In the genomic region with DNA sequence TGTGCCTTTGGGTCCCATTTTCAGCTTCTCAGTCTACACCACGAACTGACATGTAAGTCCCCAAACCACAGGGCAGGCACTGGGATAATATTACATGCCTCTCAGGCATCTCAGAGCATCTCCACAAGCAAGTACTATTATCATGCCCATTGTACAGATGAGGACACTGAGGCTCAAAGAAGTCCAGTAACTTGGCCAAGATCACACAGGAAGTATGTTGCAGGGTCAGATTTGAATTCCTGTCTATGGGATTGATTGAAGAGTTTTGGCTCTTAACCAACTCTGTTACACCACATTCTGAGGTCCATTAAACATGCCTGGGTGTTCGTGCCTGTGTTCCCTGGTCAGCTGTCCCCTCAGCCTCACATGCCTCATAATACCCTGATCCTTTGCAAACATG, we compare ENCODE assay signal across 21 cellular contexts.
"Had no signal": no experiment of that assay in that cellular context is flagged by ENCODE, and none has a peak within 500 bp of the region (broad histone marks: within the 10 kb centered on the region; RNA-seq: fewer than 3 reads in every experiment).

No MANE protein-coding gene starts in this region.

- H3K36me3 Mint-ChIP-seq: type B pancreatic cell had no signal

- H3K4me1 ChIP-seq: foreskin keratinocyte had no signal

- DNase-seq: activated B cell treated with CpG ODN at 0.5 μM for 24 hours; activated CD4-positive, alpha-beta T cell treated with anti-CD3 and anti-CD28 coated beads for 4 hours; activated CD4-positive, alpha-beta T cell treated with anti-CD3 and anti-CD28 coated beads, Interleukin-2, amount 50 U/mL, for 48 hours; activated naive CD4-positive, alpha-beta T cell treated with anti-CD3 and anti-CD28 coated beads for 36 hours; activated naive CD8-positive, alpha-beta T cell treated with anti-CD3 and anti-CD28 coated beads, Interleukin-2, amount 10 ng/mL, durations not matched to agents 7 days and 5 days; activated T-cell treated with anti-CD3 and anti-CD28 coated beads, Interleukin-2, amount 50 U/mL, for 48 hours; cortex of kidney; foreskin keratinocyte; glutamatergic neuron; immature natural killer cell; kidney glomerular epithelial cell; left ventricle myocardium inferior; midbrain; stimulated activated CD4-positive, alpha-beta T cell treated with anti-CD3 and anti-CD28 coated beads, Interleukin-1b, Interleukin-23, amount 100 ng/mL, for 48 hours; stimulated activated naive CD8-positive, alpha-beta T cell treated with anti-CD3 and anti-CD28 coated beads, Interleukin-15, amount 100 ng/mL, for 72 hours; T1000 had no signal

- H3K27me3 Mint-ChIP-seq: activated B cell treated with CpG ODN at 0.5 μM for 24 hours; activated naive CD8-positive, alpha-beta T cell treated with anti-CD3 and anti-CD28 coated beads, Interleukin-2, amount 10 ng/mL, durations not matched to agents 7 days and 5 days; stimulated activated naive CD8-positive, alpha-beta T cell treated with anti-CD3 and anti-CD28 coated beads, Interleukin-15, amount 100 ng/mL, for 72 hours had no signal

- H3K36me3 ChIP-seq: cardiac muscle cell, left ventricle myocardium inferior, SJSA1 had no signal

- H3K4me1 Mint-ChIP-seq: immature natural killer cell had no signal

- H3K9me3 ChIP-seq: left ventricle myocardium inferior, SJSA1 had no signal

- H3K27ac Mint-ChIP-seq: activated B cell treated with CpG ODN at 0.5 μM for 24 hours; activated naive CD4-positive, alpha-beta T cell treated with anti-CD3 and anti-CD28 coated beads for 36 hours; immature natural killer cell; T-helper 1 cell treated with Interleukin-12 subunit alpha and Interleukin-12 subunit beta and Interleukin-4 antibody, amounts not matched to agents 30 μg/mL and 1 μg/mL, for 36 hours; type B pancreatic cell had no signal

- ATAC-seq: foreskin keratinocyte; stimulated activated naive CD8-positive, alpha-beta T cell treated with anti-CD3 and anti-CD28 coated beads, Interleukin-15, amount 100 ng/mL, for 72 hours had no signal

- H3K4me3 ChIP-seq: cardiac muscle cell, hepatocyte, left ventricle myocardium inferior, SJSA1 had no signal

- H3K27ac ChIP-seq: cardiac muscle cell, foreskin keratinocyte, hepatocyte, SJSA1 had no signal

- H3K27me3 ChIP-seq: cardiac muscle cell, foreskin keratinocyte, hepatocyte, SJSA1 had no signal

- H3K4me3 Mint-ChIP-seq: activated B cell treated with CpG ODN at 0.5 μM for 24 hours; activated naive CD4-positive, alpha-beta T cell treated with anti-CD3 and anti-CD28 coated beads for 36 hours; activated naive CD8-positive, alpha-beta T cell treated with anti-CD3 and anti-CD28 coated beads, Interleukin-2, amount 10 ng/mL, durations not matched to agents 7 days and 5 days; immature natural killer cell; stimulated activated naive CD8-positive, alpha-beta T cell treated with anti-CD3 and anti-CD28 coated beads, Interleukin-15, amount 100 ng/mL, for 72 hours; T-helper 1 cell treated with Interleukin-12 subunit alpha and Interleukin-12 subunit beta and Interleukin-4 antibody, amounts not matched to agents 30 μg/mL and 1 μg/mL, for 36 hours; type B pancreatic cell had no signal

- H3K9me3 Mint-ChIP-seq: activated B cell treated with CpG ODN at 0.5 μM for 24 hours; activated naive CD4-positive, alpha-beta T cell treated with anti-CD3 and anti-CD28 coated beads for 36 hours; activated naive CD8-positive, alpha-beta T cell treated with anti-CD3 and anti-CD28 coated beads, Interleukin-2, amount 10 ng/mL, durations not matched to agents 7 days and 5 days; immature natural killer cell; stimulated activated naive CD8-positive, alpha-beta T cell treated with anti-CD3 and anti-CD28 coated beads, Interleukin-15, amount 100 ng/mL, for 72 hours; T-helper 1 cell treated with Interleukin-12 subunit alpha and Interleukin-12 subunit beta and Interleukin-4 antibody, amounts not matched to agents 30 μg/mL and 1 μg/mL, for 36 hours; type B pancreatic cell had no signal
